8 cellular contexts compared by ENCODE assay signal in genomic region chr16:58249388-58249779, GRCh38. TPM values are rescaled to one million over a fixed set of nuclear protein-coding genes. Genes with fewer than 3 reads are reported as not detected.
A peak's percentile ranks its signal among the peaks of the same experiment; 100 is the strongest.
DNase-seq lines count a peak whose midpoint lies in the region; ATAC-seq, FAIRE-seq and TF ChIP-seq lines count a peak whose summit lies in the region.

No MANE protein-coding gene starts in this region.

- intact Hi-C loops in kidney (cut with DNase I), result no loop called here

- H3K27ac ChIP-seq in kidney (ENCODE audit: low read depth in 2 of 2, low read length in 2 of 2) (no peak overlapping the region), thoracic aorta (no peak overlapping the region)

- TF ChIP-seq CTCF in kidney (IDR thresholded peaks at IDR 0.05; ENCODE audit: borderline replicate concordance, extremely low read depth, insufficient read depth) (no peak), thoracic aorta (IDR thresholded peaks at IDR 0.05) (no peak), GM13977 (IDR thresholded peaks at IDR 0.05; ENCODE audit: extremely low read depth, insufficient read depth, missing control alignments) (no peak)

- ATAC-seq in activated naive CD8-positive, alpha-beta T cell treated with anti-CD3 and anti-CD28 coated beads, Interleukin-2, amount 50 U/mL, for 24 hours, result no peak
- no peak for ATAC-seq in thoracic aorta (ENCODE audit: insufficient number of reproducible peaks, low FRiP score, low read depth)
- no peak for ATAC-seq in HG02973 (IDR thresholded peaks at IDR 0.05; ENCODE audit: unreplicated experiment)

- H3K36me3 Mint-ChIP-seq in T-helper 2 cell treated with Interferon-gamma antibody and Interleukin-4, amounts not matched to agents 5 μg/mL and 100 μg/mL, for 36 hours (ENCODE audit: low read depth), result no peaks in the 10 kb centered on the region
- H3K36me3 Mint-ChIP-seq in activated naive CD8-positive, alpha-beta T cell treated with anti-CD3 and anti-CD28 coated beads, Interleukin-2, amount 50 U/mL, for 24 hours (ENCODE audit: low read depth), result no peaks in the 10 kb centered on the region

- peak overlapping the region; percentile 85 for H3K4me3 Mint-ChIP-seq in T-helper 2 cell treated with Interferon-gamma antibody and Interleukin-4, amounts not matched to agents 5 μg/mL and 100 μg/mL, for 36 hours
- peak overlapping the region; percentile 89 for H3K4me3 Mint-ChIP-seq in activated naive CD8-positive, alpha-beta T cell treated with anti-CD3 and anti-CD28 coated beads, Interleukin-2, amount 50 U/mL, for 24 hours

- H3K9me3 ChIP-seq in kidney (ENCODE audit: control insufficient read depth in 1 of 2, low read length in 2 of 2), result no peaks in the 10 kb centered on the region
- H3K9me3 ChIP-seq in thoracic aorta, result no peaks in the 10 kb centered on the region

- peaks cover 2 to 3% of the 10 kb centered on the region in 2 donors for H3K4me1 ChIP-seq in kidney (ENCODE audit: control insufficient read depth in 1 of 2, insufficient read depth in 1 of 2, low read depth in 1 of 2, low read length in 2 of 2)
- peaks cover 0 to 14% of the 10 kb centered on the region in 2 donors for H3K4me1 ChIP-seq in thoracic aorta (ENCODE audit: control insufficient read depth in 1 of 2, low read depth in 2 of 2)

- in situ Hi-C loops in GM13977 (cut with MboI; ENCODE audit: low pct_unique_long_range_greater_than_20kb, low sequenced_read_pairs, unreplicated experiment), result no loop called here

- H3K27me3 Mint-ChIP-seq in T-helper 2 cell treated with Interferon-gamma antibody and Interleukin-4, amounts not matched to agents 5 μg/mL and 100 μg/mL, for 36 hours (ENCODE audit: low read depth), result peaks cover 4% of the 10 kb centered on the region
- peaks cover 6% of the 10 kb centered on the region for H3K27me3 Mint-ChIP-seq in activated naive CD8-positive, alpha-beta T cell treated with anti-CD3 and anti-CD28 coated beads, Interleukin-2, amount 50 U/mL, for 24 hours

- no peaks in the 10 kb centered on the region for H3K9me3 Mint-ChIP-seq in T-helper 2 cell treated with Interferon-gamma antibody and Interleukin-4, amounts not matched to agents 5 μg/mL and 100 μg/mL, for 36 hours
- H3K9me3 Mint-ChIP-seq in activated naive CD8-positive, alpha-beta T cell treated with anti-CD3 and anti-CD28 coated beads, Interleukin-2, amount 50 U/mL, for 24 hours, result no peaks in the 10 kb centered on the region

- H3K27me3 ChIP-seq in thoracic aorta (replicated peaks; ENCODE audit: insufficient read depth), result no peaks in the 10 kb centered on the region

- DNase-seq in T-helper 2 cell treated with Interferon-gamma antibody and Interleukin-4, amounts not matched to agents 5 μg/mL and 100 μg/mL, for 36 hours (ENCODE audit: low spot score), result no peak
- no peak for DNase-seq in T-helper 2 cell
- DNase-seq in activated naive CD8-positive, alpha-beta T cell treated with anti-CD3 and anti-CD28 coated beads, Interleukin-2, amount 50 U/mL, for 24 hours, result no peak
- DNase-seq in kidney, result no peak
- no peak for DNase-seq in thoracic aorta (ENCODE audit: low spot score)
- no peak for DNase-seq in GM13977 (ENCODE audit: low spot score)
- DNase-seq in NCI-H2081 (lab: John Stamatoyannopoulos, UW), result no peak

- peak overlapping the region; percentile 33 to 43 for H3K9ac ChIP-seq in kidney (ENCODE audit: low read length in 2 of 2)

- FAIRE-seq in kidney (lab: Jason Lieb, UNC), result no peak

- H3K36me3 ChIP-seq in kidney (ENCODE audit: control insufficient read depth in 1 of 2, insufficient read depth in 2 of 2, low read length in 2 of 2), result no peaks in the 10 kb centered on the region
- H3K36me3 ChIP-seq in thoracic aorta, result no peaks in the 10 kb centered on the region

- H3K4me1 Mint-ChIP-seq in T-helper 2 cell treated with Interferon-gamma antibody and Interleukin-4, amounts not matched to agents 5 μg/mL and 100 μg/mL, for 36 hours (ENCODE audit: low read depth), result peaks cover 11% of the 10 kb centered on the region
- peaks cover 12% of the 10 kb centered on the region for H3K4me1 Mint-ChIP-seq in activated naive CD8-positive, alpha-beta T cell treated with anti-CD3 and anti-CD28 coated beads, Interleukin-2, amount 50 U/mL, for 24 hours

- H3K4me3 ChIP-seq in kidney (ENCODE audit: low read length in 2 of 2) (peak overlapping the region; percentile 71 to 83), thoracic aorta (peak overlapping the region; percentile 75)

- no peak overlapping the region for H3K27ac Mint-ChIP-seq in T-helper 2 cell treated with Interferon-gamma antibody and Interleukin-4, amounts not matched to agents 5 μg/mL and 100 μg/mL, for 36 hours
- H3K27ac Mint-ChIP-seq in activated naive CD8-positive, alpha-beta T cell treated with anti-CD3 and anti-CD28 coated beads, Interleukin-2, amount 50 U/mL, for 24 hours, result no peak overlapping the region

RNA-seq across cellular contexts. Expression of gene PRSS54, which starts 45.4 kb away (rescaled TPM):
- total RNA-seq in kidney (not detected), thoracic aorta (not detected)
- polyA plus RNA-seq in kidney (ENCODE audit: insufficient read depth, low read depth, low replicate concordance), result not detected

RNA-seq across cellular contexts. Expression of gene CSNK2A2, which starts 51.5 kb away (rescaled TPM):
- total RNA-seq in kidney (55.3 TPM), thoracic aorta (10 to 100 TPM; 29.2 to 40.1 TPM)
- polyA plus RNA-seq in kidney (ENCODE audit: insufficient read depth, low read depth, low replicate concordance), result 26.7 TPM
